In the genomic region with DNA sequence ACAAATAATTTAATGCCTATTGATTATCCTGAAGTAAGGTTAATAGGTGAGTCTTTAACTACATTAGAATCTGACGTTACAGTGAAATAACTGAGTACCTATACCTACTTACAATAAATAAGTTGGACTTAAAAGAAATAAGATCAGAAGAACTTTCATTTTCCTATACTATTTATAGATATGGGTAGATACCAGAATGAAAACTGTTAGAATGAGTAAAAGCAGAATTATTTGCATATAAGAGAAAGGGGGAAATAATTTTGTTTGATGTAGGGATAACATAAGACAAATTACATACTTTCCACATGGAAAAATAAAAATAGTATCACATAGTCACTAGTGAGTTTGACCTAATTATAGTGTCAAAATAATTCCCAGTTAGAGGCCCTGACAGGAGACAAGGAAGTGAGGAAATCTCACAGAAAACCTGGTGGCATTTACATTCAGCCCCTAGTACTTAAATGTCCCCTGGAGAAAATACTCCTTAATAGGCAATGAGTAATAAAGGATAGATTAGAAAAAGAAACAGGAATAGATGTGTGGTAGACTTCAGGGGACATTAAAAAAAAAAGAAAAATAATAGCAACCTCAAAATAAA, we compare ENCODE assay signal across 16 cellular contexts. TPM values are rescaled to one million over a fixed set of nuclear protein-coding genes. Genes with fewer than 3 reads are reported as not detected.
A peak's percentile ranks its signal among the peaks of the same experiment; 100 is the strongest.
DNase-seq lines count a peak whose midpoint lies in the region; ATAC-seq and TF ChIP-seq lines count a peak whose summit lies in the region.
"Had no signal": no experiment of that assay in that cellular context is flagged by ENCODE, and none has a peak within 500 bp of the region (broad histone marks: within the 10 kb centered on the region; RNA-seq: fewer than 3 reads in every experiment).

No MANE protein-coding gene starts in this region.

- ATAC-seq in GM18517 (IDR thresholded peaks at IDR 0.05; ENCODE audit: unreplicated experiment) (peak; percentile 45), HG02885 (IDR thresholded peaks at IDR 0.05; ENCODE audit: poor library complexity, unreplicated experiment) (peak; percentile 51), upper lobe of left lung (ENCODE audit: low FRiP score in 2 of 2) (no peak)
- peak; percentile 55 for ATAC-seq in activated naive CD8-positive, alpha-beta T cell treated with anti-CD3 and anti-CD28 coated beads, Interleukin-2, amount 50 U/mL, for 24 hours

- H3K4me3 ChIP-seq in CD4-positive, alpha-beta memory T cell (ENCODE audit: low read length in 2 of 2), result no peak overlapping the region
- H3K4me3 ChIP-seq in upper lobe of left lung, result no peak overlapping the region
- no peak overlapping the region for H3K4me3 ChIP-seq in uterus
- H3K4me3 ChIP-seq: esophagus squamous epithelium, prostate gland, testis had no signal

- TF ChIP-seq CTCF in upper lobe of left lung (IDR thresholded peaks at IDR 0.05) (no peak), uterus (IDR thresholded peaks at IDR 0.05) (no peak)

- peaks cover 4 to 14% of the 10 kb centered on the region in 2 donors for H3K36me3 Mint-ChIP-seq in CD4-positive, alpha-beta memory T cell
- peaks cover 31% of the 10 kb centered on the region for H3K36me3 Mint-ChIP-seq in activated naive CD8-positive, alpha-beta T cell treated with anti-CD3 and anti-CD28 coated beads, Interleukin-2, amount 50 U/mL, for 24 hours (ENCODE audit: low read depth)

- H3K36me3 ChIP-seq in CD4-positive, alpha-beta memory T cell (ENCODE audit: insufficient read depth, low read length), result no peaks in the 10 kb centered on the region
- H3K36me3 ChIP-seq in upper lobe of left lung (no peaks in the 10 kb centered on the region), uterus (no peaks in the 10 kb centered on the region)
- H3K36me3 ChIP-seq: prostate gland had no signal

- 88 to 93% methylated on average over 1 of the region's 1 CpG for WGBS in upper lobe of left lung, 2 donors

- POLR2A ChIA-PET in CD4-positive, alpha-beta memory T cell (lab: Charles Lee; ENCODE audit: partially characterized antibody), result interaction anchor here (1.2 kb wide), 1 partner anchor 13 kb away, joined by 5 read pairs; no protein-coding TSS in a partner anchor

- H3K27me3 Mint-ChIP-seq in CD4-positive, alpha-beta memory T cell, result no peaks in the 10 kb centered on the region
- H3K27me3 Mint-ChIP-seq in activated naive CD8-positive, alpha-beta T cell treated with anti-CD3 and anti-CD28 coated beads, Interleukin-2, amount 50 U/mL, for 24 hours, result no peaks in the 10 kb centered on the region

- intact Hi-C loops in CD4-positive, alpha-beta memory T cell (cut with micrococcal nuclease), result no loop called here
- intact Hi-C loops in uterus (cut with DNase I; ENCODE audit: low total_unique reads), result no loop called here

- H3K4me1 Mint-ChIP-seq in CD4-positive, alpha-beta memory T cell, result peaks cover 37 to 75% (median 59%) of the 10 kb centered on the region in 4 donors
- peaks cover 86% of the 10 kb centered on the region for H3K4me1 Mint-ChIP-seq in activated naive CD8-positive, alpha-beta T cell treated with anti-CD3 and anti-CD28 coated beads, Interleukin-2, amount 50 U/mL, for 24 hours

- CTCF ChIA-PET in CD4-positive, alpha-beta memory T cell (lab: Charles Lee; ENCODE audit: partially characterized antibody), result interaction anchor here (1.6 kb wide), 1 partner anchor 74 kb away, joined by 7 read pairs; no protein-coding TSS in a partner anchor

- no peaks in the 10 kb centered on the region for H3K9me3 ChIP-seq in CD4-positive, alpha-beta memory T cell (ENCODE audit: control insufficient read depth in 1 of 2, low read length in 2 of 2)
- H3K9me3 ChIP-seq in upper lobe of left lung, result no peaks in the 10 kb centered on the region
- H3K9me3 ChIP-seq in uterus, result no peaks in the 10 kb centered on the region
- H3K9me3 ChIP-seq: esophagus squamous epithelium, prostate gland, testis had no signal

- no peak for TF ChIP-seq POLR2A in upper lobe of left lung (IDR thresholded peaks at IDR 0.05)
- TF ChIP-seq POLR2A in uterus (IDR thresholded peaks at IDR 0.05), result no peak

- H3K4me1 ChIP-seq in CD4-positive, alpha-beta memory T cell (ENCODE audit: insufficient read depth, low read length), result peaks cover 55% of the 10 kb centered on the region
- H3K4me1 ChIP-seq in upper lobe of left lung, result peaks cover 4 to 58% (median 21%) of the 10 kb centered on the region in 4 donors
- no peaks in the 10 kb centered on the region for H3K4me1 ChIP-seq in uterus
- H3K4me1 ChIP-seq: prostate gland, testis had no signal

- H3K27ac Mint-ChIP-seq in CD4-positive, alpha-beta memory T cell, result peak overlapping the region in 5 of 7 donors; percentile 14 to 75 (median 62)
- peak overlapping the region; percentile 99 for H3K27ac Mint-ChIP-seq in activated naive CD8-positive, alpha-beta T cell treated with anti-CD3 and anti-CD28 coated beads, Interleukin-2, amount 50 U/mL, for 24 hours

- no peak overlapping the region for H3K27ac ChIP-seq in CD4-positive, alpha-beta memory T cell (ENCODE audit: low read depth, low read length)
- H3K27ac ChIP-seq in upper lobe of left lung (no peak overlapping the region), uterus (no peak overlapping the region)
- H3K27ac ChIP-seq: esophagus squamous epithelium, prostate gland, testis had no signal

- H3K27me3 ChIP-seq in CD4-positive, alpha-beta memory T cell (ENCODE audit: insufficient read depth, low read length), result no peaks in the 10 kb centered on the region
- no peaks in the 10 kb centered on the region for H3K27me3 ChIP-seq in upper lobe of left lung
- no peaks in the 10 kb centered on the region for H3K27me3 ChIP-seq in uterus
- H3K27me3 ChIP-seq: esophagus squamous epithelium, testis had no signal

- no peaks in the 10 kb centered on the region for H3K9me3 Mint-ChIP-seq in CD4-positive, alpha-beta memory T cell
- H3K9me3 Mint-ChIP-seq in activated naive CD8-positive, alpha-beta T cell treated with anti-CD3 and anti-CD28 coated beads, Interleukin-2, amount 50 U/mL, for 24 hours, result no peaks in the 10 kb centered on the region

- peak overlapping the region in 5 of 8 donors; percentile 1 to 50 (median 19) for H3K4me3 Mint-ChIP-seq in CD4-positive, alpha-beta memory T cell
- H3K4me3 Mint-ChIP-seq in activated naive CD8-positive, alpha-beta T cell treated with anti-CD3 and anti-CD28 coated beads, Interleukin-2, amount 50 U/mL, for 24 hours, result peak overlapping the region; percentile 70

- DNase-seq in CD4-positive, alpha-beta memory T cell, result no peak
- DNase-seq in activated naive CD8-positive, alpha-beta T cell treated with anti-CD3 and anti-CD28 coated beads, Interleukin-2, amount 50 U/mL, for 24 hours, result no peak
- no peak for DNase-seq in NCI-H2081 (lab: John Stamatoyannopoulos, UW)
- DNase-seq in upper lobe of left lung, result no peak
- no peak for DNase-seq in uterus
- DNase-seq in T1000 (lab: John Stamatoyannopoulos, UW), result no peak
- DNase-seq: activated gamma-delta T cell; esophagus squamous epithelium; mesendoderm; MM.1S; NCI-H446 treated with DMSO at 0.1 percent for 48 hours; stimulated activated CD4-positive, alpha-beta T cell treated with anti-CD3 and anti-CD28 coated beads, Interleukin-4, amount 100 ng/mL, for 4 hours; testis had no signal

- TF ChIP-seq EP300 in upper lobe of left lung (IDR thresholded peaks at IDR 0.05), result no peak

RNA-seq across cellular contexts. Expression of a gene that starts 28.6 kb away (rescaled TPM):
- total RNA-seq in CD4-positive, alpha-beta memory T cell, result 10 to 100 TPM; 59.8 to 62.7 TPM
- polyA plus RNA-seq in CD4-positive, alpha-beta memory T cell, result 10 to 100 TPM; 25.8 to 34.6 TPM
- total RNA-seq in upper lobe of left lung (10 to 100 TPM in 5 of 6 donors, 1 to 10 TPM in 1; 6.3 to 76.6 (median 47.8) TPM), uterus (10 to 100 TPM in 3 of 4 donors, 1 to 10 TPM in 1; 6.9 to 58.3 (median 35.9) TPM)

Comparison
In these comparisons a context has a peak if more than half of its experiments do, and no peak if none do; other contexts are left out.
1. ATAC-seq: peak in GM18517 (single experiment), HG02885 (single experiment) and activated naive CD8-positive, alpha-beta T cell treated with anti-CD3 and anti-CD28 coated beads, Interleukin-2, amount 50 U/mL, for 24 hours (single experiment); none in upper lobe of left lung (0 of 2).